In genomic region chr1:236098267-236098666, GRCh38 we compare ENCODE assay signal across 1 cellular context.
TF ChIP-seq lines count a peak whose summit lies in the region.

No MANE protein-coding gene starts in this region.

TF ChIP-seq in HEK293, 187 proteins besides CTCF, POLR2A, EP300 and RAD21 (continued from another document):
- TF ChIP-seq ZNF311 (tag by site-specific recombination; IDR thresholded peaks at IDR 0.05; ENCODE audit: borderline replicate concordance) = 0 out of 2 replicates have a peak, but pooled peaks have one; percentile 27
- 0 out of 2 replicates have a peak, but pooled peaks have one; percentile 13 for TF ChIP-seq ZNF785 (tag by site-specific recombination; IDR thresholded peaks at IDR 0.05)
- 0 out of 2 replicates have a peak, but pooled peaks have one; percentile 42 for TF ChIP-seq ZNF571 (tag by site-specific recombination; IDR thresholded peaks at IDR 0.05)
- peak; percentile 81; the same call in 1 of the 2 replicates for TF ChIP-seq ZNF670 (tag by site-specific recombination; IDR thresholded peaks at IDR 0.05; ENCODE audit: low read depth)
